ENCODE assay signal across 25 cellular contexts in the genomic region with DNA sequence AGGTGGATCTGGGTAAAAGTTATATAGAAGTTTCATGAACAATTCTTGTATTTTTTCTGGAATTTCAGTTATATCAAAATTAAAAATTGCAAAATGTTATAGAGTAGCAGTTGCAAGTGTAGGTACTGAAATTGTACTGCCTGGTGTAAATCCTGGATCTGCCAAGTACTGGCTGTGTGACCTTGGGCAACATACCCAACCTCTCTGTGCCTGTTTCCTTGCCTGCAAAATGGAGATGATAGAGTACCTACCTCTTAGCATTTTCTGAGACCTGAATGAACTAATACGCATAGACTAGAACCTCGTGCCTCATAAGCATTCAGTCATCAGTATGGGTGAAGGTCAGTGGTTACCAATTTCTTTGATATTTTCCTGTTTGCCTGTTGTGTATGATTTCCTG.
"Had no signal": no experiment of that assay in that cellular context is flagged by ENCODE, and none has a peak within 500 bp of the region (broad histone marks: within the 10 kb centered on the region; RNA-seq: fewer than 3 reads in every experiment).

No MANE protein-coding gene starts in this region.

- H3K36me3 Mint-ChIP-seq: immature natural killer cell, memory B cell, mesothelial cell of epicardium, naive B cell had no signal

- H3K27ac ChIP-seq: hepatocyte, left lung, left ventricle myocardium inferior, lower lobe of right lung had no signal

- H3K4me3 ChIP-seq: hepatocyte, left lung, left ventricle myocardium inferior, lower lobe of right lung, lung, mucosa of descending colon had no signal

- H3K36me3 ChIP-seq: left lung, left ventricle myocardium inferior, lower lobe of right lung had no signal

- H3K79me2 ChIP-seq: hepatocyte had no signal

- FAIRE-seq: islet of Langerhans, keratinocyte, kidney had no signal

- DNase-seq: hippocampal formation, hypothalamus, immature natural killer cell, islet precursor cell, kidney, kidney glomerular epithelial cell, left cardiac atrium, left colon, left lung, left ventricle myocardium inferior, left ventricle myocardium superior, lower lobe of right lung, mammary epithelial cell, mesenchymal stem cell, mesendoderm, midbrain, mucosa of descending colon, naive B cell had no signal

- H3K27me3 ChIP-seq: hepatocyte, left lung had no signal

- H3K9me3 ChIP-seq: mucosa of descending colon had no signal

- H3K4me3 Mint-ChIP-seq: immature natural killer cell, memory B cell, mesothelial cell of epicardium, naive B cell had no signal

- H3K27ac Mint-ChIP-seq: immature natural killer cell, memory B cell, mesothelial cell of epicardium, naive B cell had no signal

- H3K4me1 ChIP-seq: left lung, left ventricle myocardium inferior, lower lobe of right lung had no signal

- H2AFZ ChIP-seq: hepatocyte had no signal

- ATAC-seq: left cardiac atrium, left colon, left lobe of liver, left lung, left ventricle myocardium superior, lower lobe of right lung, mucosa of descending colon had no signal

- H3K4me2 ChIP-seq: hepatocyte had no signal

- H3K4me1 Mint-ChIP-seq: immature natural killer cell, memory B cell, naive B cell had no signal
